In the genomic region with DNA sequence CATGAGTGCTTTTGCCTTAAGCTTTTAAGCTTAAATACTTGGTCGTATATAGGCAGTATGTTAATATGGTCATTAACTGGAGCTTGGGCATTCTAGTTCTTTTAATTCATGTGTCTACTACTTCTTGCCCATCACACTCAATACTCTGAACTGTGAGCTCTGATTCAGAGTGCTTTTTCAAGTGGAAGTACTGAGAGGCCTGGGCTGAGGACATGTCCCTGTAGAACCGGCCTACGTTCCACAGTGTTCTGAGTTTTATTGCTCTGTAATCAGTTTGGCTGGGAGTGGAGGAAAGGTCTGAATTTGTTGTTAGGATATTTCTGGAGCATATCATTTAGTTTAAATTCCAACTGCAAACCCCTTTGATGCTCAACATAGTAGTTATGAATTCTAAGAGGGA, we compare ENCODE assay signal across 36 cellular contexts.
"Had no signal": no experiment of that assay in that cellular context is flagged by ENCODE, and none has a peak within 500 bp of the region (broad histone marks: within the 10 kb centered on the region; RNA-seq: fewer than 3 reads in every experiment).

No MANE protein-coding gene starts in this region.

- H3K27me3 ChIP-seq: ascending aorta, cardiac muscle cell had no signal

- DNase-seq: activated B cell treated with CpG ODN at 0.5 μM for 24 hours; activated CD4-positive, alpha-beta memory T cell treated with anti-CD3 and anti-CD28 coated beads, Interleukin-2, amount 10 ng/mL, durations not matched to agents 7 days and 5 days; activated CD4-positive, alpha-beta T cell treated with anti-CD3 and anti-CD28 coated beads for 4 hours; activated CD4-positive, alpha-beta T cell treated with anti-CD3 and anti-CD28 coated beads, Interleukin-2, amount 10 ng/mL, durations not matched to agents 24 days and 14 days; activated CD4-positive, alpha-beta T cell treated with anti-CD3 and anti-CD28 coated beads, Interleukin-2, amount 50 U/mL, for 1 hour; activated CD4-positive, alpha-beta T cell treated with anti-CD3 and anti-CD28 coated beads, Interleukin-2, amount 50 U/mL, for 4 hours; activated CD4-positive, CD25-positive, alpha-beta regulatory T cell treated with anti-CD3 and anti-CD28 coated beads, Interleukin-2, amount 50 U/mL, for 72 hours; activated CD8-positive, alpha-beta memory T cell treated with anti-CD3 and anti-CD28 coated beads for 24 hours; activated CD8-positive, alpha-beta memory T cell treated with anti-CD3 and anti-CD28 coated beads, Interleukin-2, amount 10 ng/mL, durations not matched to agents 7 days and 5 days; activated CD8-positive, alpha-beta memory T cell treated with anti-CD3 and anti-CD28 coated beads, Interleukin-2, amount 50 U/mL, for 48 hours; activated CD8-positive, alpha-beta T cell treated with anti-CD3 and anti-CD28 coated beads, Interleukin-2, amount 10 ng/mL, durations not matched to agents 7 days and 5 days; activated effector memory CD4-positive, alpha-beta T cell treated with Interleukin-2 at 50 U/mL for 16 hours; activated gamma-delta T cell; activated naive CD4-positive, alpha-beta T cell treated with anti-CD3 and anti-CD28 coated beads, Interleukin-2, amount 10 ng/mL, durations not matched to agents 7 days and 5 days; activated naive CD4-positive, alpha-beta T cell treated with Interleukin-2 at 50 U/mL for 16 hours; activated naive CD8-positive, alpha-beta T cell treated with anti-CD3 and anti-CD28 coated beads, Interleukin-2, amount 10 ng/mL, durations not matched to agents 7 days and 5 days; activated naive CD8-positive, alpha-beta T cell treated with anti-CD3 and anti-CD28 coated beads, Interleukin-2, amount 50 U/mL, for 24 hours; activated T-cell treated with anti-CD3 and anti-CD28 coated beads, Interleukin-2, amount 50 U/mL, for 24 hours; activated T-cell treated with anti-CD3 and anti-CD28 coated beads, Interleukin-2, amount 50 U/mL, for 48 hours; amygdala; anterior cingulate cortex; caudate nucleus; cerebellar nuclear complex; T-helper 1 cell; T-helper 2 cell; T-helper 9 cell had no signal

- H3K27ac Mint-ChIP-seq: activated B cell treated with CpG ODN at 0.5 μM for 24 hours; activated CD4-positive, alpha-beta memory T cell treated with anti-CD3 and anti-CD28 coated beads, Interleukin-2, amount 10 ng/mL, durations not matched to agents 7 days and 5 days; activated CD4-positive, alpha-beta T cell treated with anti-CD3 and anti-CD28 coated beads, Interleukin-2, amount 10 ng/mL, durations not matched to agents 24 days and 14 days; activated CD8-positive, alpha-beta memory T cell treated with anti-CD3 and anti-CD28 coated beads, Interleukin-2, amount 10 ng/mL, durations not matched to agents 7 days and 5 days; activated CD8-positive, alpha-beta T cell treated with anti-CD3 and anti-CD28 coated beads, Interleukin-2, amount 10 ng/mL, durations not matched to agents 7 days and 5 days; activated naive CD4-positive, alpha-beta T cell treated with anti-CD3 and anti-CD28 coated beads, Interleukin-2, amount 10 ng/mL, durations not matched to agents 7 days and 5 days; activated naive CD4-positive, alpha-beta T cell treated with anti-CD3 and anti-CD28 coated beads, Interleukin-2, amount 50 U/mL, for 24 hours; activated naive CD8-positive, alpha-beta T cell; activated naive CD8-positive, alpha-beta T cell treated with anti-CD3 and anti-CD28 coated beads, Interleukin-2, amount 10 ng/mL, durations not matched to agents 7 days and 5 days; activated naive CD8-positive, alpha-beta T cell treated with anti-CD3 and anti-CD28 coated beads, Interleukin-2, amount 50 U/mL, for 24 hours; activated T-cell treated with anti-CD3 and anti-CD28 coated beads, Interleukin-2, amount 50 U/mL, for 24 hours; activated T-helper 2 cell treated with anti-CD3 and anti-CD28 coated beads, Interferon-gamma antibody, Interleukin-2, Interleukin-4, amounts not matched to agents 10 μg/mL and 5 μg/mL and 100 μg/mL, durations not matched to agents 14 hours and 24 hours and 36 hours; brain; T-helper 1 cell treated with Interleukin-12 subunit alpha and Interleukin-12 subunit beta and Interleukin-4 antibody, amounts not matched to agents 30 μg/mL and 1 μg/mL, for 36 hours; T-helper 2 cell treated with Interferon-gamma antibody and Interleukin-4, amounts not matched to agents 5 μg/mL and 100 μg/mL, for 36 hours had no signal

- H3K27me3 Mint-ChIP-seq: activated B cell treated with CpG ODN at 0.5 μM for 24 hours; activated CD4-positive, alpha-beta memory T cell treated with anti-CD3 and anti-CD28 coated beads, Interleukin-2, amount 10 ng/mL, durations not matched to agents 7 days and 5 days; activated CD4-positive, alpha-beta T cell treated with anti-CD3 and anti-CD28 coated beads, Interleukin-2, amount 10 ng/mL, durations not matched to agents 24 days and 14 days; activated CD8-positive, alpha-beta memory T cell treated with anti-CD3 and anti-CD28 coated beads, Interleukin-2, amount 10 ng/mL, durations not matched to agents 7 days and 5 days; activated naive CD4-positive, alpha-beta T cell treated with anti-CD3 and anti-CD28 coated beads, Interleukin-2, amount 10 ng/mL, durations not matched to agents 7 days and 5 days; activated naive CD4-positive, alpha-beta T cell treated with anti-CD3 and anti-CD28 coated beads, Interleukin-2, amount 50 U/mL, for 24 hours; activated naive CD8-positive, alpha-beta T cell; activated naive CD8-positive, alpha-beta T cell treated with anti-CD3 and anti-CD28 coated beads, Interleukin-2, amount 10 ng/mL, durations not matched to agents 7 days and 5 days; activated naive CD8-positive, alpha-beta T cell treated with anti-CD3 and anti-CD28 coated beads, Interleukin-2, amount 50 U/mL, for 24 hours; activated T-cell treated with anti-CD3 and anti-CD28 coated beads, Interleukin-2, amount 50 U/mL, for 24 hours; central memory CD8-positive, alpha-beta T cell had no signal

- H3K9me3 ChIP-seq: ascending aorta had no signal

- H3K27ac ChIP-seq: ascending aorta, cardiac muscle cell, VCaP had no signal

- H3K4me1 Mint-ChIP-seq: activated B cell treated with CpG ODN at 0.5 μM for 24 hours; activated CD4-positive, alpha-beta memory T cell treated with anti-CD3 and anti-CD28 coated beads, Interleukin-2, amount 10 ng/mL, durations not matched to agents 7 days and 5 days; activated CD4-positive, alpha-beta T cell treated with anti-CD3 and anti-CD28 coated beads, Interleukin-2, amount 10 ng/mL, durations not matched to agents 24 days and 14 days; activated CD8-positive, alpha-beta memory T cell treated with anti-CD3 and anti-CD28 coated beads, Interleukin-2, amount 10 ng/mL, durations not matched to agents 7 days and 5 days; activated naive CD4-positive, alpha-beta T cell treated with anti-CD3 and anti-CD28 coated beads, Interleukin-2, amount 10 ng/mL, durations not matched to agents 7 days and 5 days; activated naive CD4-positive, alpha-beta T cell treated with anti-CD3 and anti-CD28 coated beads, Interleukin-2, amount 50 U/mL, for 24 hours; activated naive CD8-positive, alpha-beta T cell treated with anti-CD3 and anti-CD28 coated beads, Interleukin-2, amount 10 ng/mL, durations not matched to agents 7 days and 5 days; activated naive CD8-positive, alpha-beta T cell treated with anti-CD3 and anti-CD28 coated beads, Interleukin-2, amount 50 U/mL, for 24 hours; brain; central memory CD8-positive, alpha-beta T cell had no signal

- H3K4me3 Mint-ChIP-seq: activated B cell treated with CpG ODN at 0.5 μM for 24 hours; activated CD4-positive, alpha-beta memory T cell treated with anti-CD3 and anti-CD28 coated beads, Interleukin-2, amount 10 ng/mL, durations not matched to agents 7 days and 5 days; activated CD4-positive, alpha-beta T cell treated with anti-CD3 and anti-CD28 coated beads, Interleukin-2, amount 10 ng/mL, durations not matched to agents 24 days and 14 days; activated CD8-positive, alpha-beta memory T cell treated with anti-CD3 and anti-CD28 coated beads, Interleukin-2, amount 10 ng/mL, durations not matched to agents 7 days and 5 days; activated CD8-positive, alpha-beta T cell treated with anti-CD3 and anti-CD28 coated beads, Interleukin-2, amount 10 ng/mL, durations not matched to agents 7 days and 5 days; activated naive CD4-positive, alpha-beta T cell treated with anti-CD3 and anti-CD28 coated beads, Interleukin-2, amount 10 ng/mL, durations not matched to agents 7 days and 5 days; activated naive CD4-positive, alpha-beta T cell treated with anti-CD3 and anti-CD28 coated beads, Interleukin-2, amount 50 U/mL, for 24 hours; activated naive CD8-positive, alpha-beta T cell; activated naive CD8-positive, alpha-beta T cell treated with anti-CD3 and anti-CD28 coated beads, Interleukin-2, amount 10 ng/mL, durations not matched to agents 7 days and 5 days; activated naive CD8-positive, alpha-beta T cell treated with anti-CD3 and anti-CD28 coated beads, Interleukin-2, amount 50 U/mL, for 24 hours; activated T-cell treated with anti-CD3 and anti-CD28 coated beads, Interleukin-2, amount 50 U/mL, for 24 hours; brain; central memory CD8-positive, alpha-beta T cell; T-helper 1 cell treated with Interleukin-12 subunit alpha and Interleukin-12 subunit beta and Interleukin-4 antibody, amounts not matched to agents 30 μg/mL and 1 μg/mL, for 36 hours; T-helper 2 cell treated with Interferon-gamma antibody and Interleukin-4, amounts not matched to agents 5 μg/mL and 100 μg/mL, for 36 hours had no signal

- H3K36me3 ChIP-seq: ascending aorta, cardiac muscle cell had no signal

- H3K9me3 Mint-ChIP-seq: activated CD4-positive, alpha-beta T cell treated with anti-CD3 and anti-CD28 coated beads, Interleukin-2, amount 10 ng/mL, durations not matched to agents 24 days and 14 days; activated naive CD4-positive, alpha-beta T cell treated with anti-CD3 and anti-CD28 coated beads, Interleukin-2, amount 50 U/mL, for 24 hours had no signal

- H3K4me3 ChIP-seq: ascending aorta, cardiac muscle cell had no signal

- ATAC-seq: activated CD8-positive, alpha-beta memory T cell treated with anti-CD3 and anti-CD28 coated beads, Interleukin-2, amount 10 ng/mL, durations not matched to agents 7 days and 5 days; activated CD8-positive, alpha-beta T cell treated with anti-CD3 and anti-CD28 coated beads, Interleukin-2, amount 10 ng/mL, durations not matched to agents 7 days and 5 days; activated naive CD8-positive, alpha-beta T cell treated with anti-CD3 and anti-CD28 coated beads, Interleukin-2, amount 50 U/mL, for 24 hours had no signal

- H3K4me1 ChIP-seq: ascending aorta had no signal

- H3K36me3 Mint-ChIP-seq: activated CD8-positive, alpha-beta memory T cell treated with anti-CD3 and anti-CD28 coated beads, Interleukin-2, amount 10 ng/mL, durations not matched to agents 7 days and 5 days; activated naive CD4-positive, alpha-beta T cell treated with anti-CD3 and anti-CD28 coated beads, Interleukin-2, amount 10 ng/mL, durations not matched to agents 7 days and 5 days; activated naive CD4-positive, alpha-beta T cell treated with anti-CD3 and anti-CD28 coated beads, Interleukin-2, amount 50 U/mL, for 24 hours; activated naive CD8-positive, alpha-beta T cell; activated naive CD8-positive, alpha-beta T cell treated with anti-CD3 and anti-CD28 coated beads, Interleukin-2, amount 10 ng/mL, durations not matched to agents 7 days and 5 days; brain had no signal
